ENCODE assay signal across 8 cellular contexts in the genomic region with DNA sequence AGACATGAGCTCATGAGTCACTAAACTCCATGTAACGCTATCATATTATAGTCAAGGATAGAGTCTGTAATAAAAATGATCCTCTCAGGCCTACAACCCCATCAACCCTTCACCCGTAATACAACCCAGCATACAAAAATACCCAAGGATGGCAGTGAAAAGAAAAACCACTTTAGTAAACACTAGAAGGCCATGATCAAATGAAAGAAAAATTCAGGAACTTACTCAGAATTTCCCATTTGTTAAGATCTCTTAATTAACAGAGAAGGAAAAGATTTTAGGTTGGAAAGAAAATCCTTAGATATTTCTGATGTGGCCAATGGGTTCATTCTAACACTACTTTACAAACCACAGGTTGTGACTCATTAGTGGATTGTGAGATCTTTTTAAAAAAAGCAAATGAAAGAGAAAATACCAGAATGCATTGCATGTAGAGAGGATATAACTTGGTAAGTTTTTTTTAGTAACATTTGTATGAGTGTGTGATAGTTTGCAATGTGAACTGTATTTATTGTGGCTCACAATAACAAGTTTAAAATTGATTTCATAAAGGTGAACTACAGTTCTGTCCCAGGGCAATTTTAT. TPM values are rescaled to one million over a fixed set of nuclear protein-coding genes. Genes with fewer than 3 reads are reported as not detected.
A peak's percentile ranks its signal among the peaks of the same experiment; 100 is the strongest.
DNase-seq lines count a peak whose midpoint lies in the region; ATAC-seq, FAIRE-seq and TF ChIP-seq lines count a peak whose summit lies in the region.
"Had no signal": no experiment of that assay in that cellular context is flagged by ENCODE, and none has a peak within 500 bp of the region (broad histone marks: within the 10 kb centered on the region; RNA-seq: fewer than 3 reads in every experiment).

No MANE protein-coding gene starts in this region.

- no peak overlapping the region for H2BK12ac ChIP-seq in neuronal stem cell (ENCODE audit: low read length)

- H2BK15ac ChIP-seq in neuronal stem cell (ENCODE audit: low read length), result no peak overlapping the region

- H3K23ac ChIP-seq in neuronal stem cell (ENCODE audit: low read depth, low read length, poor library complexity), result no peak overlapping the region

- no peaks in the 10 kb centered on the region for H4K20me1 ChIP-seq in OCI-LY7 (ENCODE audit: insufficient read depth, low read length)

- no peak overlapping the region for H4K8ac ChIP-seq in neuronal stem cell (ENCODE audit: low read depth, low read length)

- CTCF ChIA-PET in OCI-LY7 (lab: Charles Lee; ENCODE audit: unreplicated experiment), result interaction anchor here (1.0 kb wide), 1 partner anchor 10 kb away, joined by 3 read pairs; no protein-coding TSS in a partner anchor

- H3K18ac ChIP-seq in neuronal stem cell (ENCODE audit: low read length), result no peak overlapping the region

- no peak for FAIRE-seq in frontal cortex (lab: Jason Lieb, UNC)

- no peaks in the 10 kb centered on the region for H3K9me2 ChIP-seq in OCI-LY7 (ENCODE audit: insufficient read depth, low read length)

- intact Hi-C loops in OCI-LY7 (cut with micrococcal nuclease; ENCODE audit: unreplicated experiment), result no loop called here

- BruUV-seq in OCI-LY7 (replicated peaks; lab: Mats Ljungman, UMichigan), result no TSS peak

- DNase-seq in OCI-LY7 (ENCODE audit: low spot score) (no peak), neuronal stem cell (ENCODE audit: low spot score) (no peak), GDM1 (lab: John Stamatoyannopoulos, UW) (no peak), frontal cortex (ENCODE audit: low spot score in 2 of 2) (no peak), substantia nigra (lab: John Stamatoyannopoulos, UW) (no peak)
- DNase-seq: activated effector memory CD4-positive, alpha-beta T cell treated with Interleukin-2 at 50 U/mL for 16 hours had no signal

- POLR2A ChIA-PET in OCI-LY7 (lab: Charles Lee), result interaction anchor here (0.6 to 11.1 kb wide), 8 partner anchors 8 to 1438 kb away, joined by 3 to 242 read pairs (median 4); a partner anchor contains a TSS

- H3K36me3 ChIP-seq in OCI-LY7 (ENCODE audit: insufficient read depth, low read length) (peaks cover 9% of the 10 kb centered on the region; the same call in 1 of the 2 replicates), neuronal stem cell (replicated peaks in 1 of 2; ENCODE audit: control insufficient read depth in 2 of 2, insufficient read depth in 2 of 2, low read length in 2 of 2) (no peaks in the 10 kb centered on the region)

- no peak overlapping the region for H3K14ac ChIP-seq in neuronal stem cell (ENCODE audit: low read length)

- H3K9me3 ChIP-seq in OCI-LY7 (ENCODE audit: low read length) (no peaks in the 10 kb centered on the region; the same call in 1 of the 2 replicates), neuronal stem cell (replicated peaks in 1 of 2; ENCODE audit: control insufficient read depth in 2 of 2, insufficient read depth in 1 of 2, low read depth in 1 of 2, low read length in 2 of 2) (no peaks in the 10 kb centered on the region)

- TF ChIP-seq CTCF in OCI-LY7 (conservative IDR thresholded peaks at IDR 0.05; ENCODE audit: low read length), result no peak

- peak overlapping the region; percentile 29 for H3K4me2 ChIP-seq in OCI-LY7 (ENCODE audit: low read length)
- H3K4me2 ChIP-seq in neuronal stem cell (ENCODE audit: insufficient read depth, low read length, poor library complexity, severe bottlenecking), result peak overlapping the region; percentile 11

- WGBS in neuronal stem cell (ENCODE audit: extremely low coverage in 2 of 2, insufficient read length in 2 of 2, insufficient replicate concordance in 1 of 2), 2 donors, result no CpG with 5 or more reads among the region's 2 CpGs

- peaks cover 15% of the 10 kb centered on the region; the same call in 1 of the 2 replicates for H3K79me2 ChIP-seq in OCI-LY7 (ENCODE audit: insufficient read depth, low read depth, low read length)

- no peak overlapping the region for H3K9ac ChIP-seq in neuronal stem cell (ENCODE audit: low read depth, low read length, poor library complexity)

- peaks cover 83% of the 10 kb centered on the region for H3K4me1 ChIP-seq in OCI-LY7 (ENCODE audit: insufficient read depth, low read length, poor library complexity, severe bottlenecking)
- H3K4me1 ChIP-seq in neuronal stem cell (ENCODE audit: control insufficient read depth in 2 of 2, insufficient read depth in 1 of 2, low read depth in 1 of 2, low read length in 2 of 2), result peaks cover 2 to 5% of the 10 kb centered on the region in 2 donors

- H3K4me3 ChIP-seq in OCI-LY7 (ENCODE audit: low read depth, low read length, poor library complexity, severe bottlenecking) (no peak overlapping the region), neuronal stem cell (ENCODE audit: low read length in 2 of 2) (no peak overlapping the region)

- peak overlapping the region; percentile 47 for H3K27ac ChIP-seq in OCI-LY7 (ENCODE audit: low read depth, low read length, poor library complexity, severe bottlenecking)
- no peak overlapping the region for H3K27ac ChIP-seq in neuronal stem cell (replicated peaks; ENCODE audit: low read length)
- H3K27ac ChIP-seq in substantia nigra (ENCODE audit: low read depth, low read length, poor library complexity, severe bottlenecking), result no peak overlapping the region

- H2AK5ac ChIP-seq in neuronal stem cell (ENCODE audit: low read depth, low read length), result no peak overlapping the region

- H2AFZ ChIP-seq in OCI-LY7 (ENCODE audit: low read length), result peak overlapping the region; percentile 17; the same call in 1 of the 2 replicates
- no peak overlapping the region for H2AFZ ChIP-seq in neuronal stem cell (ENCODE audit: low read length)

- no peak overlapping the region for H2BK5ac ChIP-seq in neuronal stem cell (ENCODE audit: low read length)

- H2BK120ac ChIP-seq in neuronal stem cell (ENCODE audit: low read depth, low read length), result no peak overlapping the region

- peak; percentile 51 for ATAC-seq in GM18867 (IDR thresholded peaks at IDR 0.05; ENCODE audit: unreplicated experiment)
- peak; percentile 44 for ATAC-seq in HG02678 (IDR thresholded peaks at IDR 0.05; ENCODE audit: unreplicated experiment)

- H3K27me3 ChIP-seq in neuronal stem cell (ENCODE audit: control insufficient read depth in 3 of 3, insufficient read depth in 3 of 3, low read depth in 1 of 3, low read length in 3 of 3), result no peaks in the 10 kb centered on the region

- no peak overlapping the region for H4K91ac ChIP-seq in neuronal stem cell (ENCODE audit: low read depth, low read length, poor library complexity)

- no peaks in the 10 kb centered on the region for H3K79me1 ChIP-seq in neuronal stem cell (ENCODE audit: low read depth, low read length)

- H3K4ac ChIP-seq in neuronal stem cell (ENCODE audit: low read length), result no peak overlapping the region

RNA-seq across cellular contexts. Expression of a gene that starts 8.0 kb away (rescaled TPM):
- total RNA-seq in OCI-LY7 (2014; rRNA removed; shearing (Covaris generic)), result 117 and 123 TPM in 2 replicates
- total RNA-seq in OCI-LY7 (2022) (243 and 265 TPM in 2 replicates), frontal cortex (64.0 TPM)
- 30.2 TPM for polyA plus RNA-seq in neuronal stem cell (2013, experiment 1 of 2)
- 31.5 TPM for polyA plus RNA-seq in neuronal stem cell (2013, experiment 2 of 2)

RNA-seq across cellular contexts. Expression of a gene that starts 45.4 kb away (rescaled TPM):
- 5.2 and 7.8 TPM in 2 replicates for total RNA-seq in OCI-LY7 (2014; rRNA removed; shearing (Covaris generic))
- total RNA-seq in OCI-LY7 (2022) (6.7 and 7.0 TPM in 2 replicates), frontal cortex (under 0.01 TPM)
- polyA plus RNA-seq in neuronal stem cell (2013, experiment 1 of 2), result 0.11 TPM
- 0.08 TPM for polyA plus RNA-seq in neuronal stem cell (2013, experiment 2 of 2)

RNA-seq across cellular contexts. Expression of a gene that starts 51.6 kb away (rescaled TPM):
- 6.2 and 6.5 TPM in 2 replicates for total RNA-seq in OCI-LY7 (2014; rRNA removed; shearing (Covaris generic))
- 12.9 and 17.6 TPM in 2 replicates for total RNA-seq in OCI-LY7 (2022)
- 7.7 TPM for polyA plus RNA-seq in neuronal stem cell (2013, experiment 1 of 2)
- polyA plus RNA-seq in neuronal stem cell (2013, experiment 2 of 2), result 7.7 TPM
- 103 TPM for total RNA-seq in frontal cortex
